11 cellular contexts compared by ENCODE assay signal in genomic region chr5:127820910-127821553, GRCh38.
A peak's percentile ranks its signal among the peaks of the same experiment; 100 is the strongest.
DNase-seq lines count a peak whose midpoint lies in the region; ATAC-seq and TF ChIP-seq lines count a peak whose summit lies in the region.
"Had no signal": no experiment of that assay in that cellular context is flagged by ENCODE, and none has a peak within 500 bp of the region (broad histone marks: within the 10 kb centered on the region; RNA-seq: fewer than 3 reads in every experiment).

No MANE protein-coding gene starts in this region.

- CTCF ChIA-PET in mammary epithelial cell (lab: Charles Lee; ENCODE audit: low non-redundant PET): no interaction called here

- WGBS in mammary epithelial cell (ENCODE audit: low coverage, missing lambda C conversion rate): 74% methylated on average over 2 of the region's 2 CpGs
- WGBS in gastroesophageal sphincter (ENCODE audit: low coverage in 1 of 2), 2 donors: 56% methylated on average over 2 of the region's 2 CpGs

- H3F3A ChIP-seq in MM.1S (ENCODE audit: insufficient read depth, low read length): no peaks in the 10 kb centered on the region

- dilution Hi-C loops in mammary epithelial cell (cut with HindIII; ENCODE audit: low sequenced_read_pairs): no loop called here

- BruUV-seq in mammary epithelial cell (replicated peaks; lab: Mats Ljungman, UMichigan): no TSS peak

- DNase-seq in mammary epithelial cell: peak; percentile 64
- no peak for DNase-seq in breast epithelium (ENCODE audit: low spot score in 2 of 2)
- DNase-seq in SW480 (ENCODE audit: low spot score): peak; percentile 89
- DNase-seq in activated gamma-delta T cell (lab: John Stamatoyannopoulos, UW): no peak
- DNase-seq in MM.1S: no peak
- DNase-seq in iPS-NIHi11 (ENCODE audit: low spot score): no peak
- DNase-seq: esophagus squamous epithelium, natural killer cell, NCI-H1092 had no signal

- no peak overlapping the region for H3K4me2 ChIP-seq in mammary epithelial cell (ENCODE audit: insufficient read depth, low read depth, low read length)
- no peak overlapping the region for H3K4me2 ChIP-seq in MM.1S (ENCODE audit: low read depth, low read length)

- H3K4me3 ChIP-seq in mammary epithelial cell (replicated peaks in 1 of 3; ENCODE audit: insufficient read depth in 1 of 3, low read depth in 2 of 3, low read length in 3 of 3) (no peak overlapping the region), breast epithelium (no peak overlapping the region), MM.1S (ENCODE audit: low read length) (no peak overlapping the region), gastroesophageal sphincter (no peak overlapping the region)
- H3K4me3 ChIP-seq: esophagus squamous epithelium had no signal

- no peaks in the 10 kb centered on the region for H3K4me1 ChIP-seq in mammary epithelial cell (ENCODE audit: insufficient read depth, low read length)
- peaks cover 0 to 4% of the 10 kb centered on the region in 2 donors for H3K4me1 ChIP-seq in breast epithelium
- H3K4me1 ChIP-seq in MM.1S (ENCODE audit: low read length): no peaks in the 10 kb centered on the region
- peaks cover 4 to 32% (median 13%) of the 10 kb centered on the region in 3 donors for H3K4me1 ChIP-seq in gastroesophageal sphincter
- H3K4me1 ChIP-seq: esophagus squamous epithelium had no signal

- H3K27me3 ChIP-seq in mammary epithelial cell (ENCODE audit: insufficient read depth, low read length): no peaks in the 10 kb centered on the region
- no peaks in the 10 kb centered on the region for H3K27me3 ChIP-seq in breast epithelium
- no peaks in the 10 kb centered on the region for H3K27me3 ChIP-seq in MM.1S (replicated peaks; ENCODE audit: insufficient read depth, low read length)
- no peaks in the 10 kb centered on the region for H3K27me3 ChIP-seq in gastroesophageal sphincter
- H3K27me3 ChIP-seq: esophagus squamous epithelium had no signal

- H2AFZ ChIP-seq in mammary epithelial cell (ENCODE audit: low read depth, low read length) (no peak overlapping the region), MM.1S (ENCODE audit: low read length) (no peak overlapping the region)

- H3K9ac ChIP-seq in mammary epithelial cell (ENCODE audit: insufficient read depth, low read length) (no peak overlapping the region), MM.1S (ENCODE audit: low read length) (no peak overlapping the region)

- TF ChIP-seq CTCF in mammary epithelial cell (conservative IDR thresholded peaks at IDR 0.05 in 1 of 2, IDR thresholded peaks at IDR 0.05 in 1 of 2; ENCODE audit: extremely low read depth in 1 of 2, insufficient read depth in 1 of 2, low read depth in 1 of 2, low read length in 2 of 2): no peak
- TF ChIP-seq CTCF in breast epithelium (IDR thresholded peaks at IDR 0.05): no peak
- TF ChIP-seq CTCF in MM.1S (IDR thresholded peaks at IDR 0.05; ENCODE audit: low read length): no peak
- no peak for TF ChIP-seq CTCF in gastroesophageal sphincter (IDR thresholded peaks at IDR 0.05)

- in situ Hi-C loops in mammary epithelial cell (cut with MboI; ENCODE audit: low sequenced_read_pairs in 2 of 2): no loop called here

- no peaks in the 10 kb centered on the region for H3K36me3 ChIP-seq in mammary epithelial cell (ENCODE audit: insufficient read depth, low read length)
- H3K36me3 ChIP-seq in breast epithelium: no peaks in the 10 kb centered on the region
- H3K36me3 ChIP-seq in MM.1S (replicated peaks; ENCODE audit: insufficient read depth, low read length): no peaks in the 10 kb centered on the region
- H3K36me3 ChIP-seq in gastroesophageal sphincter: no peaks in the 10 kb centered on the region
- H3K36me3 ChIP-seq: esophagus squamous epithelium had no signal

- intact Hi-C loops in mammary epithelial cell (cut with micrococcal nuclease): no loop called here
- intact Hi-C loops in breast epithelium (cut with DNase I; ENCODE audit: low total_unique reads): no loop called here

- TF ChIP-seq POLR2A in breast epithelium (IDR thresholded peaks at IDR 0.05): no peak
- no peak for TF ChIP-seq POLR2A in gastroesophageal sphincter (IDR thresholded peaks at IDR 0.05)

- H3K27ac ChIP-seq in mammary epithelial cell (ENCODE audit: insufficient read depth, low read depth, low read length) (no peak overlapping the region), breast epithelium (peak overlapping the region in 1 of 2 donors; percentile 1), MM.1S (ENCODE audit: low read length) (no peak overlapping the region), gastroesophageal sphincter (no peak overlapping the region)
- H3K27ac ChIP-seq: esophagus squamous epithelium had no signal

- H3K9me3 ChIP-seq in mammary epithelial cell (replicated peaks; ENCODE audit: insufficient read depth, low read length) (no peaks in the 10 kb centered on the region), breast epithelium (no peaks in the 10 kb centered on the region), MM.1S (replicated peaks; ENCODE audit: insufficient read depth, low read length) (no peaks in the 10 kb centered on the region), gastroesophageal sphincter (no peaks in the 10 kb centered on the region)
- H3K9me3 ChIP-seq: esophagus squamous epithelium had no signal

- ATAC-seq in HG02981 (IDR thresholded peaks at IDR 0.05; ENCODE audit: unreplicated experiment) (peak; percentile 97), gastroesophageal sphincter (no peak)
- ATAC-seq: natural killer cell had no signal

- H3K79me2 ChIP-seq in mammary epithelial cell (ENCODE audit: insufficient read depth, low read length) (no peaks in the 10 kb centered on the region), MM.1S (ENCODE audit: low read length) (no peaks in the 10 kb centered on the region)

- TF ChIP-seq EP300 in gastroesophageal sphincter (IDR thresholded peaks at IDR 0.05): no peak

- no peaks in the 10 kb centered on the region for H4K20me1 ChIP-seq in mammary epithelial cell (ENCODE audit: insufficient read depth, low read length)
- no peaks in the 10 kb centered on the region for H4K20me1 ChIP-seq in MM.1S (ENCODE audit: insufficient read depth, low read length)

- H3K9me2 ChIP-seq in MM.1S (replicated peaks; ENCODE audit: insufficient read depth, low read length): no peaks in the 10 kb centered on the region

Comparison
In these comparisons a context has a peak if more than half of its experiments do, and no peak if none do; other contexts are left out.
1. DNase-seq: peak in mammary epithelial cell (single experiment) and SW480 (single experiment); none in breast epithelium (0 of 2), activated gamma-delta T cell (single experiment), MM.1S (single experiment) and iPS-NIHi11 (single experiment).